Comparison of ENCODE assay signal across 11 cellular contexts in the genomic region with DNA sequence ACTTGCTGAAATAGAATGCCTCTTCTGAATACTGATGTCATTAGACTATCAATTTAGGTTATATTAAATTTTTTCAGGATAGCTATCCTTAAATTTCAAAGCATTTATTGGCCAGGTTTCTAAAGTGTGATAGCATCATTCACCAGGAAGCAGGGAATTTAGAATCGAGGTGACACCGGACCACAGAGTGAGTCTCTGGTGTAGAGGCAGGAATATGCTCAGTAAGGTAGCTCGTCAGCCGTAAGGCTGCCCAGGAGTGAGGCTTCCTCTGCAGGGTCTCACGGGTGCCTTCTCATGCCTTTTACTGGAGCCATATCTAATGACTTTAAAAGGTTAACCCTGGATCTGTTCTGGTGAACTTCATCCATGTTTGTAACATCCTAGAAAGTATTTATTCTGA.
A peak's percentile ranks its signal among the peaks of the same experiment; 100 is the strongest.
DNase-seq lines count a peak whose midpoint lies in the region; ATAC-seq, FAIRE-seq and TF ChIP-seq lines count a peak whose summit lies in the region.
"Had no signal": no experiment of that assay in that cellular context is flagged by ENCODE, and none has a peak within 500 bp of the region (broad histone marks: within the 10 kb centered on the region; RNA-seq: fewer than 3 reads in every experiment).

No MANE protein-coding gene starts in this region.

- H3K36me3 ChIP-seq in CD4-positive, alpha-beta memory T cell (ENCODE audit: insufficient read depth, low read length): peaks cover 11% of the 10 kb centered on the region
- H3K36me3 ChIP-seq in duodenal mucosa (ENCODE audit: control insufficient read depth in 1 of 2, insufficient read depth in 2 of 2, low read length in 2 of 2) (peaks cover 0 to 3% of the 10 kb centered on the region in 2 donors), prostate gland (no peaks in the 10 kb centered on the region)

- WGBS in prostate gland: 64% methylated on average over 5 of the region's 5 CpGs

- POLR2A ChIA-PET in CD4-positive, alpha-beta memory T cell (lab: Charles Lee; ENCODE audit: partially characterized antibody): interaction anchor here (0.8 to 3.5 kb wide), 8 partner anchors 8 to 108 kb away, joined by 3 to 23 read pairs (median 4); no protein-coding TSS in a partner anchor

- H3K4me1 ChIP-seq in CD4-positive, alpha-beta memory T cell (ENCODE audit: insufficient read depth, low read length): peaks cover 89% of the 10 kb centered on the region
- H3K4me1 ChIP-seq in duodenal mucosa (ENCODE audit: control insufficient read depth in 1 of 2, insufficient read depth in 2 of 2, low read length in 2 of 2) (peaks cover 61 to 72% of the 10 kb centered on the region in 2 donors), prostate gland (replicated peaks) (peaks cover 15% of the 10 kb centered on the region)

- no peak for TF ChIP-seq POLR2A in prostate gland (IDR thresholded peaks at IDR 0.05)

- no peaks in the 10 kb centered on the region for H3K27me3 Mint-ChIP-seq in CD4-positive, alpha-beta memory T cell
- H3K27me3 Mint-ChIP-seq: naive thymus-derived CD8-positive, alpha-beta T cell had no signal

- H3K27me3 ChIP-seq in CD4-positive, alpha-beta memory T cell (ENCODE audit: insufficient read depth, low read length): no peaks in the 10 kb centered on the region
- H3K27me3 ChIP-seq in duodenal mucosa (ENCODE audit: control insufficient read depth in 1 of 2, insufficient read depth in 2 of 2, low read length in 2 of 2) (no peaks in the 10 kb centered on the region), prostate gland (replicated peaks; ENCODE audit: insufficient read depth) (no peaks in the 10 kb centered on the region)
- H3K27me3 ChIP-seq: MG63 had no signal

- H3K27ac ChIP-seq in CD4-positive, alpha-beta memory T cell (ENCODE audit: low read depth, low read length): peak overlapping the region; percentile 52
- H3K27ac ChIP-seq in duodenal mucosa (ENCODE audit: low read depth, low read length): peak overlapping the region; percentile 44
- H3K27ac ChIP-seq in prostate gland: peak overlapping the region; percentile 53 to 61

- H3K4me3 ChIP-seq in CD4-positive, alpha-beta memory T cell (ENCODE audit: low read length in 2 of 2): no peak overlapping the region
- H3K4me3 ChIP-seq in duodenal mucosa (ENCODE audit: low read depth in 1 of 2, low read length in 2 of 2) (no peak overlapping the region), prostate gland (no peak overlapping the region)
- H3K4me3 ChIP-seq: MG63 had no signal

- H3K9me3 Mint-ChIP-seq in CD4-positive, alpha-beta memory T cell: peaks cover 0 to 11% (median 0%) of the 10 kb centered on the region in 8 donors
- H3K9me3 Mint-ChIP-seq: naive thymus-derived CD8-positive, alpha-beta T cell had no signal

- H3K36me3 Mint-ChIP-seq in CD4-positive, alpha-beta memory T cell: peaks cover 31 to 61% of the 10 kb centered on the region in 2 donors

- CTCF ChIA-PET in CD4-positive, alpha-beta memory T cell (lab: Charles Lee; ENCODE audit: partially characterized antibody): interaction anchor here (0.6 to 3.2 kb wide), 12 partner anchors 8 to 153 kb away, joined by 3 to 16 read pairs (median 5); no protein-coding TSS in a partner anchor

- DNase-seq in CD4-positive, alpha-beta memory T cell: no peak
- DNase-seq in RCC 7860 (ENCODE audit: low spot score) (peak; percentile 69), prostate gland (ENCODE audit: low spot score) (no peak), NCI-H82 (lab: John Stamatoyannopoulos, UW) (no peak), D721Med (ENCODE audit: insufficient read length, low spot score) (no peak)
- DNase-seq: naive thymus-derived CD8-positive, alpha-beta T cell; RPMI8226 had no signal

- peak overlapping the region; percentile 15 to 28 for H3K9ac ChIP-seq in duodenal mucosa (ENCODE audit: low read depth in 1 of 2, low read length in 2 of 2)

- H3K27ac Mint-ChIP-seq in CD4-positive, alpha-beta memory T cell: peak overlapping the region; percentile 30 to 95 (median 78)

- no peaks in the 10 kb centered on the region for H3K9me3 ChIP-seq in CD4-positive, alpha-beta memory T cell (ENCODE audit: control insufficient read depth in 1 of 2, low read length in 2 of 2)
- H3K9me3 ChIP-seq in duodenal mucosa (ENCODE audit: control insufficient read depth in 1 of 2, low read length in 2 of 2) (no peaks in the 10 kb centered on the region), prostate gland (no peaks in the 10 kb centered on the region)
- H3K9me3 ChIP-seq: MG63 had no signal

- TF ChIP-seq CTCF in prostate gland (IDR thresholded peaks at IDR 0.05) (no peak), D721Med (IDR thresholded peaks at IDR 0.05; ENCODE audit: insufficient read depth, missing control alignments) (no peak)

- peak overlapping the region in 2 of 8 donors; percentile 58 to 61 for H3K4me3 Mint-ChIP-seq in CD4-positive, alpha-beta memory T cell

- peaks cover 62 to 94% (median 74%) of the 10 kb centered on the region in 4 donors for H3K4me1 Mint-ChIP-seq in CD4-positive, alpha-beta memory T cell

- FAIRE-seq in RCC 7860 (lab: Jason Lieb, UNC) (peak; percentile 15), D721Med (lab: Jason Lieb, UNC) (no peak)

- intact Hi-C loops in CD4-positive, alpha-beta memory T cell (cut with micrococcal nuclease): loop anchor here (1.0 kb wide), 1 partner anchor 9 kb away; no protein-coding TSS in a partner anchor
- intact Hi-C loops in prostate gland (cut with DNase I): no loop called here

- ATAC-seq in GM18520 (IDR thresholded peaks at IDR 0.05; ENCODE audit: unreplicated experiment) (no peak), GM21737 (IDR thresholded peaks at IDR 0.05; ENCODE audit: unreplicated experiment) (no peak)
- ATAC-seq: naive thymus-derived CD8-positive, alpha-beta T cell had no signal
